In genomic region chrX:38260231-38260630, GRCh38 we compare ENCODE assay signal across 8 cellular contexts. TPM values are rescaled to one million over a fixed set of nuclear protein-coding genes. Genes with fewer than 3 reads are reported as not detected.
DNase-seq lines count a peak whose midpoint lies in the region; ATAC-seq, FAIRE-seq and TF ChIP-seq lines count a peak whose summit lies in the region.

No MANE protein-coding gene starts in this region.

- no peak for ATAC-seq in HG02884 (IDR thresholded peaks at IDR 0.05; ENCODE audit: unreplicated experiment)
- no peak for ATAC-seq in HG02885 (IDR thresholded peaks at IDR 0.05; ENCODE audit: poor library complexity, unreplicated experiment)
- no peak for ATAC-seq in HG02623 (IDR thresholded peaks at IDR 0.05; ENCODE audit: unreplicated experiment)

- no peaks in the 10 kb centered on the region for H3K4me1 Mint-ChIP-seq in MCF 10A (ENCODE audit: insufficient read depth, unreplicated experiment)

- TF ChIP-seq POLR2A in breast epithelium (IDR thresholded peaks at IDR 0.05), result no peak

- no peak overlapping the region for H3K4me3 Mint-ChIP-seq in MCF 10A (ENCODE audit: unreplicated experiment)

- CTCF ChIA-PET in MCF 10A (lab: Yijun Ruan, JAX), result interaction anchor here (0.6 to 3.2 kb wide), 9 partner anchors 12 to 312 kb away, joined by 3 to 15 read pairs (median 3); partner anchors contain the start of gene RPGR

- no peaks in the 10 kb centered on the region for H3K9me3 Mint-ChIP-seq in MCF 10A (ENCODE audit: unreplicated experiment)

- H3K9me3 ChIP-seq in breast epithelium, result no peaks in the 10 kb centered on the region

- DNase-seq in MCF 10A (ENCODE audit: unreplicated experiment) (peak; percentile 56), breast epithelium (ENCODE audit: low spot score in 2 of 2) (no peak), Kasumi-1 (lab: John Stamatoyannopoulos, UW) (peak; percentile 26 to 48), cerebellar cortex (ENCODE audit: low spot score) (peak; percentile 4), frontal cortex (ENCODE audit: low spot score in 2 of 2) (no peak)

- intact Hi-C loops in MCF 10A (cut with micrococcal nuclease), result loop anchor here (1.0 kb wide), 1 partner anchor 67 kb away; the partner anchor contains the start of gene RPGR
- intact Hi-C loops in breast epithelium (cut with DNase I; ENCODE audit: low total_unique reads), result no loop called here

- H3K27me3 ChIP-seq in breast epithelium, result peaks cover 0 to 15% of the 10 kb centered on the region in 2 donors

- POLR2A ChIA-PET in MCF 10A (lab: Yijun Ruan, JAX), result interaction anchor here (1.3 to 1.5 kb wide), 2 partner anchors 15 to 67 kb away, joined by 4 to 9 read pairs; partner anchors contain the start of gene RPGR

- no TSS peak for BruUV-seq in MCF 10A (replicated peaks; lab: Mats Ljungman, UMichigan)

- no peak for FAIRE-seq in frontal cortex (lab: Jason Lieb, UNC)

- TF ChIP-seq CTCF in MCF 10A (IDR thresholded peaks at IDR 0.05; ENCODE audit: unreplicated experiment) (peak; percentile 43), breast epithelium (IDR thresholded peaks at IDR 0.05) (no peak)

- H3K36me3 ChIP-seq in breast epithelium, result no peaks in the 10 kb centered on the region

- peak overlapping the region; percentile 41 for H3K27ac Mint-ChIP-seq in MCF 10A (ENCODE audit: low read depth, unreplicated experiment)

- no peaks in the 10 kb centered on the region for H3K36me3 Mint-ChIP-seq in MCF 10A (ENCODE audit: insufficient read depth, unreplicated experiment)

- H3K27ac ChIP-seq in breast epithelium, result no peak overlapping the region

- no peak overlapping the region for H3K4me3 ChIP-seq in breast epithelium

- H3K4me1 ChIP-seq in breast epithelium, result no peaks in the 10 kb centered on the region

- H3K27me3 Mint-ChIP-seq in MCF 10A (ENCODE audit: insufficient read depth, unreplicated experiment), result peaks cover 50% of the 10 kb centered on the region

RNA-seq across cellular contexts. Expression of gene SRPX, which starts 39.6 kb away (rescaled TPM):
- total RNA-seq in MCF 10A (2022), result 7.4 and 9.4 TPM in 2 replicates
- total RNA-seq in breast epithelium, result 100 to 1,000 TPM; 108 to 415 (median 168) TPM
- 2.4 TPM for total RNA-seq in frontal cortex

Comparison
In these comparisons a context has a peak if more than half of its experiments do, and no peak if none do; other contexts are left out.
1. DNase-seq: peak in MCF 10A (single experiment), Kasumi-1 (2 of 2) and cerebellar cortex (single experiment); none in breast epithelium (0 of 2) and frontal cortex (0 of 2).
2. RNA of gene SRPX, which starts 39.6 kb away (total RNA-seq): 108 to 415 TPM in breast epithelium; 7.4 to 9.4 TPM in MCF 10A and 2.4 TPM in frontal cortex (single experiment); every median in the first group is over 10 times any median in the second.